ENCODE assay signal across 8 cellular contexts in genomic region chr12:101839324-101840283, GRCh38. TPM values are rescaled to one million over a fixed set of nuclear protein-coding genes. Genes with fewer than 3 reads are reported as not detected.
A peak's percentile ranks its signal among the peaks of the same experiment; 100 is the strongest.
DNase-seq lines count a peak whose midpoint lies in the region; ATAC-seq and TF ChIP-seq lines count a peak whose summit lies in the region.

No MANE protein-coding gene starts in this region.

- H3K4me1 Mint-ChIP-seq in activated T-helper 2 cell treated with anti-CD3 and anti-CD28 coated beads, Interferon-gamma antibody, Interleukin-2, Interleukin-4, amounts not matched to agents 10 μg/mL and 5 μg/mL and 100 μg/mL, durations not matched to agents 14 hours and 24 hours and 36 hours (ENCODE audit: low read depth), result peaks cover 11% of the 10 kb centered on the region

- H3K36me3 Mint-ChIP-seq in activated T-helper 2 cell treated with anti-CD3 and anti-CD28 coated beads, Interferon-gamma antibody, Interleukin-2, Interleukin-4, amounts not matched to agents 10 μg/mL and 5 μg/mL and 100 μg/mL, durations not matched to agents 14 hours and 24 hours and 36 hours (ENCODE audit: low read depth), result no peaks in the 10 kb centered on the region

- TF ChIP-seq POLR2A in uterus (IDR thresholded peaks at IDR 0.05), result no peak

- intact Hi-C loops in activated T-helper 2 cell treated with anti-CD3 and anti-CD28 coated beads, Interferon-gamma antibody, Interleukin-2, Interleukin-4, amounts not matched to agents 10 μg/mL and 5 μg/mL and 100 μg/mL, durations not matched to agents 14 hours and 24 hours and 36 hours (cut with micrococcal nuclease), result loop anchor here (1.0 kb wide), 3 partner anchors 66 to 425 kb away; no protein-coding TSS in a partner anchor
- intact Hi-C loops in uterus (cut with DNase I; ENCODE audit: low total_unique reads), result no loop called here

- no peak overlapping the region for H3K27ac Mint-ChIP-seq in activated T-helper 2 cell treated with anti-CD3 and anti-CD28 coated beads, Interferon-gamma antibody, Interleukin-2, Interleukin-4, amounts not matched to agents 10 μg/mL and 5 μg/mL and 100 μg/mL, durations not matched to agents 14 hours and 24 hours and 36 hours

- no peaks in the 10 kb centered on the region for H3K9me3 Mint-ChIP-seq in activated T-helper 2 cell treated with anti-CD3 and anti-CD28 coated beads, Interferon-gamma antibody, Interleukin-2, Interleukin-4, amounts not matched to agents 10 μg/mL and 5 μg/mL and 100 μg/mL, durations not matched to agents 14 hours and 24 hours and 36 hours

- H3K27ac ChIP-seq in foreskin keratinocyte (no peak overlapping the region), uterus (no peak overlapping the region)

- H3K36me3 ChIP-seq in uterus, result no peaks in the 10 kb centered on the region

- no peak overlapping the region for H3K4me3 Mint-ChIP-seq in activated T-helper 2 cell treated with anti-CD3 and anti-CD28 coated beads, Interferon-gamma antibody, Interleukin-2, Interleukin-4, amounts not matched to agents 10 μg/mL and 5 μg/mL and 100 μg/mL, durations not matched to agents 14 hours and 24 hours and 36 hours (ENCODE audit: low read depth)

- TF ChIP-seq CTCF in foreskin keratinocyte (conservative IDR thresholded peaks at IDR 0.05), result peak; percentile 87
- TF ChIP-seq CTCF in uterus (IDR thresholded peaks at IDR 0.05), result peak; percentile 66 to 83 (median 74)

- H3K9me3 ChIP-seq in uterus, result no peaks in the 10 kb centered on the region

- H3K27me3 ChIP-seq in foreskin keratinocyte (no peaks in the 10 kb centered on the region), uterus (no peaks in the 10 kb centered on the region)

- H3K4me1 ChIP-seq in foreskin keratinocyte, result peaks cover 9% of the 10 kb centered on the region
- no peaks in the 10 kb centered on the region for H3K4me1 ChIP-seq in uterus

- H3K27me3 Mint-ChIP-seq in activated T-helper 2 cell treated with anti-CD3 and anti-CD28 coated beads, Interferon-gamma antibody, Interleukin-2, Interleukin-4, amounts not matched to agents 10 μg/mL and 5 μg/mL and 100 μg/mL, durations not matched to agents 14 hours and 24 hours and 36 hours (ENCODE audit: low read depth), result peaks cover 7% of the 10 kb centered on the region

- no peak overlapping the region for H3K4me3 ChIP-seq in uterus

- peak; percentile 71 for DNase-seq in DMS 273 (lab: John Stamatoyannopoulos, UW; ENCODE audit: unreplicated experiment)
- no peak for DNase-seq in DMS 273 treated with DMSO at 0.1 percent for 48 hours (lab: John Stamatoyannopoulos, UW)
- peak; percentile 44 for DNase-seq in RPMI7951 (ENCODE audit: low read depth)
- DNase-seq in activated T-helper 2 cell treated with anti-CD3 and anti-CD28 coated beads, Interferon-gamma antibody, Interleukin-2, Interleukin-4, amounts not matched to agents 10 μg/mL and 5 μg/mL and 100 μg/mL, durations not matched to agents 14 hours and 24 hours and 36 hours (ENCODE audit: low spot score), result peak; percentile 46
- DNase-seq in foreskin keratinocyte, result peak in 1 of 2 donors; percentile 78
- peak; percentile 74 for DNase-seq in pons (ENCODE audit: low spot score)
- DNase-seq in uterus, result peak; percentile 49 to 70

- ATAC-seq in HG03432 (IDR thresholded peaks at IDR 0.05; ENCODE audit: unreplicated experiment) (peak; percentile 57), foreskin keratinocyte (peak; percentile 95)

RNA-seq across cellular contexts. Expression of gene GNPTAB, which starts 8.8 kb away (rescaled TPM):
- total RNA-seq in RPMI7951 (2014; rRNA removed; shearing (Covaris generic)), result 11.0 and 12.3 TPM in 2 replicates
- total RNA-seq in activated T-helper 2 cell treated with anti-CD3 and anti-CD28 coated beads, Interferon-gamma antibody, Interleukin-2, Interleukin-4, amounts not matched to agents 10 μg/mL and 5 μg/mL and 100 μg/mL, durations not matched to agents 14 hours and 24 hours and 36 hours, result 93.6 and 100 TPM in 2 replicates
- total RNA-seq in foreskin keratinocyte, result 32.7 and 33.7 TPM in 2 replicates
- polyA plus RNA-seq in foreskin keratinocyte, result 8.6 and 10.1 TPM in 2 replicates
- total RNA-seq in uterus, result 10 to 100 TPM in 3 of 4 donors, 1 to 10 TPM in 1; 3.8 to 38.7 (median 26.1) TPM

RNA-seq across cellular contexts. Expression of gene DRAM1, which starts 37.8 kb away (rescaled TPM):
- 2.6 and 4.8 TPM in 2 replicates for total RNA-seq in RPMI7951 (2014; rRNA removed; shearing (Covaris generic))
- total RNA-seq in activated T-helper 2 cell treated with anti-CD3 and anti-CD28 coated beads, Interferon-gamma antibody, Interleukin-2, Interleukin-4, amounts not matched to agents 10 μg/mL and 5 μg/mL and 100 μg/mL, durations not matched to agents 14 hours and 24 hours and 36 hours, result 3.0 and 3.4 TPM in 2 replicates
- total RNA-seq in foreskin keratinocyte, result 20.8 and 21.6 TPM in 2 replicates
- 13.2 and 13.6 TPM in 2 replicates for polyA plus RNA-seq in foreskin keratinocyte
- 10 to 100 TPM in 2 of 4 donors, 1 to 10 TPM in 2; 2.0 to 25.4 (median 9.9) TPM for total RNA-seq in uterus
